8 cellular contexts compared by ENCODE assay signal in the genomic region with DNA sequence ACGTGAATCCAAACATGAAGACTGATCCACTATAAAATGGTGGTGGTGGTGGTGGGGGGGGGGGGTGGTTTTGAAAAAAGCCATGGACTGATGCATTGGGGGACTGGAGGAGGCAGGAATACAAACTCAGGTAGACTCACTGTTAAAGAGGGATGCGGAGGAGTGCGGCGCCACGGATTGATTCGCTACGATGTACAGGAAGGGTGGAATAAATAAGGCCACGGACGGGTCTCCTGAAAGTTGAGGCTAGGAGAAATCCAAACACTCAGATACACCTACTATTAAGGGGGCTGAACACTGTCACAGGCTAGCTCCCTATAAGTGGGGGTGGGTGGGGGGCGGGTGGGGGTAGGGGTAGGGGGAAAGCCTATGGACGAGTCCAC. TPM values are rescaled to one million over a fixed set of nuclear protein-coding genes. Genes with fewer than 3 reads are reported as not detected.
A peak's percentile ranks its signal among the peaks of the same experiment; 100 is the strongest.
DNase-seq lines count a peak whose midpoint lies in the region; ATAC-seq and TF ChIP-seq lines count a peak whose summit lies in the region.

No MANE protein-coding gene starts in this region.

- H3K27me3 Mint-ChIP-seq in stimulated activated naive CD8-positive, alpha-beta T cell treated with anti-CD3 and anti-CD28 coated beads, Interleukin-15, Interleukin-2, amounts not matched to agents 100 ng/mL and 50 ng/mL, for 24 hours = no peaks in the 10 kb centered on the region
- H3K27me3 Mint-ChIP-seq in mesothelial cell of epicardium (ENCODE audit: low read depth) = no peaks in the 10 kb centered on the region

- no peaks in the 10 kb centered on the region for H3K36me3 ChIP-seq in body of pancreas (replicated peaks in 1 of 2; ENCODE audit: insufficient read depth in 1 of 2, low read depth in 2 of 2)

- peaks cover 53% of the 10 kb centered on the region for H3K4me1 Mint-ChIP-seq in stimulated activated naive CD8-positive, alpha-beta T cell treated with anti-CD3 and anti-CD28 coated beads, Interleukin-15, Interleukin-2, amounts not matched to agents 100 ng/mL and 50 ng/mL, for 24 hours (ENCODE audit: low read depth)
- peaks cover 23% of the 10 kb centered on the region for H3K4me1 Mint-ChIP-seq in mesothelial cell of epicardium

- H3K9me3 ChIP-seq in body of pancreas = no peaks in the 10 kb centered on the region

- H3K4me3 ChIP-seq in body of pancreas = no peak overlapping the region

- H3K27ac Mint-ChIP-seq in stimulated activated naive CD8-positive, alpha-beta T cell treated with anti-CD3 and anti-CD28 coated beads, Interleukin-15, Interleukin-2, amounts not matched to agents 100 ng/mL and 50 ng/mL, for 24 hours = peak overlapping the region; percentile 89
- no peak overlapping the region for H3K27ac Mint-ChIP-seq in mesothelial cell of epicardium

- no peaks in the 10 kb centered on the region for H3K27me3 ChIP-seq in body of pancreas

- no peak for ATAC-seq in stimulated activated naive CD8-positive, alpha-beta T cell treated with anti-CD3 and anti-CD28 coated beads, Interleukin-15, Interleukin-2, amounts not matched to agents 100 U/mL and 50 U/mL, for 24 hours
- no peak for ATAC-seq in body of pancreas
- no peak for ATAC-seq in HG03378 (IDR thresholded peaks at IDR 0.05; ENCODE audit: unreplicated experiment)

- H3K9me3 Mint-ChIP-seq in stimulated activated naive CD8-positive, alpha-beta T cell treated with anti-CD3 and anti-CD28 coated beads, Interleukin-15, Interleukin-2, amounts not matched to agents 100 ng/mL and 50 ng/mL, for 24 hours = no peaks in the 10 kb centered on the region
- peaks cover 24% of the 10 kb centered on the region for H3K9me3 Mint-ChIP-seq in mesothelial cell of epicardium

- TF ChIP-seq CTCF in body of pancreas (IDR thresholded peaks at IDR 0.05) (no peak), mesothelial cell of epicardium (IDR thresholded peaks at IDR 0.05; ENCODE audit: unreplicated experiment) (no peak)

- H3K27ac ChIP-seq in body of pancreas = peak overlapping the region in 3 of 4 donors; percentile 57 to 89 (median 88)

- intact Hi-C loops in body of pancreas (cut with DNase I) = no loop called here

- WGBS in body of pancreas, 2 donors = 1% methylated on average over 10 to 11 of the region's 11 CpGs

- peaks cover 20% of the 10 kb centered on the region for H3K4me1 ChIP-seq in body of pancreas

- no peak for TF ChIP-seq POLR2A in body of pancreas (IDR thresholded peaks at IDR 0.05)

- DNase-seq in stimulated activated naive CD8-positive, alpha-beta T cell treated with anti-CD3 and anti-CD28 coated beads, Interleukin-15, Interleukin-2, amounts not matched to agents 100 U/mL and 50 U/mL, for 24 hours = no peak
- DNase-seq in body of pancreas (no peak), mesothelial cell of epicardium (ENCODE audit: low spot score in 2 of 2, unreplicated experiment in 2 of 2) (no peak), HuH-7 (ENCODE audit: low spot score) (no peak), ureter (ENCODE audit: low spot score) (no peak), NCI-H1417 treated with DMSO at 0.1 percent for 48 hours (lab: John Stamatoyannopoulos, UW) (no peak)

- H3K4me3 Mint-ChIP-seq in stimulated activated naive CD8-positive, alpha-beta T cell treated with anti-CD3 and anti-CD28 coated beads, Interleukin-15, Interleukin-2, amounts not matched to agents 100 ng/mL and 50 ng/mL, for 24 hours = peak overlapping the region; percentile 92
- H3K4me3 Mint-ChIP-seq in mesothelial cell of epicardium = peak overlapping the region; percentile 83

- peaks cover 61% of the 10 kb centered on the region for H3K36me3 Mint-ChIP-seq in stimulated activated naive CD8-positive, alpha-beta T cell treated with anti-CD3 and anti-CD28 coated beads, Interleukin-15, Interleukin-2, amounts not matched to agents 100 ng/mL and 50 ng/mL, for 24 hours (ENCODE audit: low read depth)
- peaks cover 6% of the 10 kb centered on the region for H3K36me3 Mint-ChIP-seq in mesothelial cell of epicardium

RNA-seq across cellular contexts. Expression of a gene that starts 0.6 kb away (rescaled TPM):
- total RNA-seq in body of pancreas (1 to 10 TPM; 6.9 to 9.9 TPM), mesothelial cell of epicardium (34.6 to 35.4 TPM (median 35.0 TPM) in 3 replicates), ureter (33.0 TPM)

RNA-seq across cellular contexts. Expression of a gene that starts 9.2 kb away (rescaled TPM):
- total RNA-seq in body of pancreas (10 to 100 TPM; 41.9 to 56.6 TPM), mesothelial cell of epicardium (70.1 to 71.5 TPM (median 71.4 TPM) in 3 replicates), ureter (95.1 TPM)

RNA-seq across cellular contexts. Expression of a gene that starts 20.0 kb away (rescaled TPM):
- 1 to 10 TPM in 1 of 2 donors, not detected in 1; 1.8 TPM for total RNA-seq in body of pancreas
- total RNA-seq in mesothelial cell of epicardium = 0.97 to 1.2 TPM (median 0.99 TPM) in 3 replicates
- total RNA-seq in ureter = 4.3 TPM

RNA-seq across cellular contexts. Expression of a gene that starts 30.1 kb away (rescaled TPM):
- total RNA-seq in body of pancreas = 1 to 10 TPM in 1 of 2 donors, under 1 TPM in 1; 0.26 to 4.0 TPM
- 3.7 to 4.4 TPM (median 4.2 TPM) in 3 replicates for total RNA-seq in mesothelial cell of epicardium
- total RNA-seq in ureter = 1.4 TPM
